ENCODE assay signal across 6 cellular contexts in the genomic region with DNA sequence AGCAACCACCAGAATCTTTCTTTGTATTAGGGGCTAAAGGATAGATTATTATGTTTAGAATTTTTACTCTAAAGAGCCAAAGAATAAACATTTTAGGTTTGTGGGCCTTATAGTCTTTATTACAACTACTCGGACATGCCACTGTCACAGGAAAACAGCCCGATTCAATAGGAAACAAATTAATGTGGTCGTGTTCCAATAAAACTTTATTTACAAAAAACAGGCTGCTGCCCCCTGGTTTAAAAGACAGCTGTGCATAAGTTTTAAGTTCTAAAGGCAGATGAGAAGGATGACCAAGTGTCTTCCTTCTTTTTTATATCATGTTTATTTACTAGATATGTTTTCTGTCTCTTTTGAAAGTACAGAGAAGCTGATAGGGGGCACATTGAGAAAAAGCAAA.
"Had no signal": no experiment of that assay in that cellular context is flagged by ENCODE, and none has a peak within 500 bp of the region (broad histone marks: within the 10 kb centered on the region; RNA-seq: fewer than 3 reads in every experiment).

No MANE protein-coding gene starts in this region.

- H3K4me1 Mint-ChIP-seq: H9, IgD-negative memory B cell had no signal

- DNase-seq: GOT3, H9, HCEC 1CT, KG1 had no signal

- H3K4me3 Mint-ChIP-seq: H9, IgD-negative memory B cell had no signal

- H3K27me3 Mint-ChIP-seq: IgD-negative memory B cell had no signal

- H3K36me3 Mint-ChIP-seq: IgD-negative memory B cell had no signal

- FAIRE-seq: HTR-8/SVneo had no signal

- H3K27ac Mint-ChIP-seq: H9, IgD-negative memory B cell had no signal
